Comparison of ENCODE assay signal across 8 cellular contexts in genomic region chr16:15219679-15220611, GRCh38.
DNase-seq lines count a peak whose midpoint lies in the region; ATAC-seq and TF ChIP-seq lines count a peak whose summit lies in the region.
"Not testable (repeated sequence)": the region's sequence is repeated elsewhere in the genome, so short reads cannot be mapped to it uniquely, and the experiment has no call there.

No MANE protein-coding gene starts in this region.

- H3K4me3 ChIP-seq in OCI-LY7 (ENCODE audit: low read depth, low read length, poor library complexity, severe bottlenecking); osteoblast (ENCODE audit: insufficient read depth, low read length); upper lobe of left lung: not testable (repeated sequence)

- H3K27me3 Mint-ChIP-seq in activated T-cell treated with anti-CD3 and anti-CD28 coated beads, Interleukin-2, amount 50 U/mL, for 24 hours = not testable (repeated sequence)
- peaks cover 8 to 11% of the 10 kb centered on the region in 2 donors for H3K27me3 Mint-ChIP-seq in effector memory CD8-positive, alpha-beta T cell

- not testable (repeated sequence) for TF ChIP-seq POLR2A in upper lobe of left lung (IDR thresholded peaks at IDR 0.05)

- not testable (repeated sequence) for H3K4me3 Mint-ChIP-seq in activated T-cell treated with anti-CD3 and anti-CD28 coated beads, Interleukin-2, amount 50 U/mL, for 24 hours; effector memory CD8-positive, alpha-beta T cell

- in situ Hi-C loops in G401 (cut with HindIII; ENCODE audit: low sequenced_read_pairs) = not testable (repeated sequence)

- not testable (repeated sequence) for H3K79me2 ChIP-seq in OCI-LY7 (ENCODE audit: insufficient read depth, low read depth, low read length); osteoblast (ENCODE audit: insufficient read depth, low read length)

- 32 to 37% methylated on average over 7 to 9 of the region's 19 CpGs for WGBS in upper lobe of left lung, 2 donors

- TF ChIP-seq EP300 in upper lobe of left lung (IDR thresholded peaks at IDR 0.05) = not testable (repeated sequence)

- not testable (repeated sequence) for H3K4me1 ChIP-seq in OCI-LY7 (ENCODE audit: insufficient read depth, low read length, poor library complexity, severe bottlenecking); osteoblast (ENCODE audit: insufficient read depth, low read length); upper lobe of left lung

- not testable (repeated sequence) for H3K27ac ChIP-seq in OCI-LY7 (ENCODE audit: low read depth, low read length, poor library complexity, severe bottlenecking); osteoblast (ENCODE audit: low read depth, low read length); upper lobe of left lung

- H3K4me2 ChIP-seq in OCI-LY7 (ENCODE audit: low read length); osteoblast (ENCODE audit: insufficient read depth, low read length): not testable (repeated sequence)

- BruUV-seq in OCI-LY7 (replicated peaks; lab: Mats Ljungman, UMichigan) = not testable (repeated sequence)

- not testable (repeated sequence) for H3K9me3 ChIP-seq in OCI-LY7 (ENCODE audit: low read length); osteoblast (ENCODE audit: low read depth, low read length); upper lobe of left lung

- intact Hi-C loops in OCI-LY7 (cut with micrococcal nuclease; ENCODE audit: unreplicated experiment) = not testable (repeated sequence)

- not testable (repeated sequence) for H3K4me1 Mint-ChIP-seq in activated T-cell treated with anti-CD3 and anti-CD28 coated beads, Interleukin-2, amount 50 U/mL, for 24 hours (ENCODE audit: low read depth); effector memory CD8-positive, alpha-beta T cell (ENCODE audit: low read depth in 2 of 2)

- POLR2A ChIA-PET in OCI-LY7 (lab: Charles Lee) = not testable (repeated sequence)

- peak; percentile 56 for ATAC-seq in effector memory CD8-positive, alpha-beta T cell (replicated peaks)
- peak; percentile 89 to 94 for ATAC-seq in upper lobe of left lung (ENCODE audit: low FRiP score in 2 of 2)

- H3K9me2 ChIP-seq in OCI-LY7 (ENCODE audit: insufficient read depth, low read length) = not testable (repeated sequence)

- H3K27me3 ChIP-seq in osteoblast (ENCODE audit: insufficient read depth, low read length); upper lobe of left lung: not testable (repeated sequence)

- DNase-seq in G401 (ENCODE audit: low spot score) (peak; percentile 41), HT-29 (ENCODE audit: low spot score) (peak; percentile 19), OCI-LY7 (ENCODE audit: low spot score) (peak; percentile 4), inferior parietal cortex (ENCODE audit: extremely low spot score) (peak; percentile 11)
- DNase-seq in activated T-cell treated with anti-CD3 and anti-CD28 coated beads, Interleukin-2, amount 50 U/mL, for 24 hours = peak; percentile 34
- DNase-seq in effector memory CD8-positive, alpha-beta T cell = peak; percentile 1 to 7 (median 3)
- not testable (repeated sequence) for DNase-seq in osteoblast (ENCODE audit: insufficient read length, low spot score, missing footprints); upper lobe of left lung

- not testable (repeated sequence) for H3K36me3 Mint-ChIP-seq in activated T-cell treated with anti-CD3 and anti-CD28 coated beads, Interleukin-2, amount 50 U/mL, for 24 hours (ENCODE audit: low read depth); effector memory CD8-positive, alpha-beta T cell (ENCODE audit: insufficient read depth)

- not testable (repeated sequence) for H3K36me3 ChIP-seq in OCI-LY7 (ENCODE audit: insufficient read depth, low read length); osteoblast (ENCODE audit: insufficient read depth, low read length); upper lobe of left lung

- not testable (repeated sequence) for H4K20me1 ChIP-seq in OCI-LY7 (ENCODE audit: insufficient read depth, low read length); osteoblast (ENCODE audit: insufficient read depth, low read length)

- not testable (repeated sequence) for H3K9me3 Mint-ChIP-seq in activated T-cell treated with anti-CD3 and anti-CD28 coated beads, Interleukin-2, amount 50 U/mL, for 24 hours; effector memory CD8-positive, alpha-beta T cell

- H2AFZ ChIP-seq in OCI-LY7 (ENCODE audit: low read length); osteoblast (ENCODE audit: low read length): not testable (repeated sequence)

- not testable (repeated sequence) for H3K27ac Mint-ChIP-seq in activated T-cell treated with anti-CD3 and anti-CD28 coated beads, Interleukin-2, amount 50 U/mL, for 24 hours; effector memory CD8-positive, alpha-beta T cell

- CTCF ChIA-PET in OCI-LY7 (lab: Charles Lee; ENCODE audit: unreplicated experiment) = not testable (repeated sequence)

- peak; percentile 70 for TF ChIP-seq CTCF in OCI-LY7 (conservative IDR thresholded peaks at IDR 0.05; ENCODE audit: low read length)
- peak; percentile 63 for TF ChIP-seq CTCF in osteoblast (IDR thresholded peaks at IDR 0.05; ENCODE audit: extremely low read depth, low read depth, low read length)
- peak in 5 of 6 experiments; percentile 33 to 76 (median 56) for TF ChIP-seq CTCF in upper lobe of left lung (IDR thresholded peaks at IDR 0.05)
